27 cellular contexts compared by ENCODE assay signal in genomic region chr11:103175461-103176129, GRCh38.
"Had no signal": no experiment of that assay in that cellular context is flagged by ENCODE, and none has a peak within 500 bp of the region (broad histone marks: within the 10 kb centered on the region; RNA-seq: fewer than 3 reads in every experiment).

No MANE protein-coding gene starts in this region.

- H3K4me1 ChIP-seq: colonic mucosa, esophagus squamous epithelium, gastrocnemius medialis, heart right ventricle had no signal

- ATAC-seq: activated T-cell treated with anti-CD3 and anti-CD28 coated beads, Interleukin-2, amount 50 U/mL, for 72 hours; gastrocnemius medialis; heart right ventricle; WTC11 had no signal

- DNase-seq: activated CD4-positive, alpha-beta memory T cell treated with anti-CD3 and anti-CD28 coated beads, Interleukin-2, amount 10 ng/mL, durations not matched to agents 7 days and 5 days; activated CD4-positive, alpha-beta T cell treated with anti-CD3 and anti-CD28 coated beads for 1 hour; activated CD4-positive, alpha-beta T cell treated with anti-CD3 and anti-CD28 coated beads for 4 hours; activated CD4-positive, alpha-beta T cell treated with anti-CD3 and anti-CD28 coated beads, Interleukin-2, amount 10 ng/mL, durations not matched to agents 7 days and 5 days; activated CD4-positive, alpha-beta T cell treated with anti-CD3 and anti-CD28 coated beads, Interleukin-2, amount 50 U/mL, for 4 hours; activated CD8-positive, alpha-beta memory T cell treated with anti-CD3 and anti-CD28 coated beads, Interleukin-2, amount 50 U/mL, for 48 hours; activated effector memory CD4-positive, alpha-beta T cell treated with Interleukin-2 at 50 U/mL for 16 hours; activated gamma-delta T cell treated with Interleukin-2 at 50 U/mL for 16 hours; activated naive CD4-positive, alpha-beta T cell treated with anti-CD3 and anti-CD28 coated beads, Interleukin-2, amount 50 U/mL, for 16 hours; activated naive CD4-positive, alpha-beta T cell treated with Interleukin-2 at 50 U/mL for 16 hours; activated T-cell treated with anti-CD3 and anti-CD28 coated beads for 4 hours; activated T-cell treated with anti-CD3 and anti-CD28 coated beads, Interleukin-2, amount 50 U/mL, for 24 hours; activated T-cell treated with anti-CD3 and anti-CD28 coated beads, Interleukin-2, amount 50 U/mL, for 72 hours; amniotic stem cell; anterior cingulate cortex; caudate nucleus; colonic mucosa; effector CD8-positive, alpha-beta T cell; esophagus squamous epithelium; gastrocnemius medialis; heart right ventricle; T-helper 2 cell had no signal

- H3K4me3 ChIP-seq: colonic mucosa, esophagus squamous epithelium, gastrocnemius medialis, heart right ventricle had no signal

- H3K27ac ChIP-seq: colonic mucosa, epithelial cell of prostate, esophagus squamous epithelium, gastrocnemius medialis, heart right ventricle had no signal

- FAIRE-seq: astrocyte, endometrium, endothelial cell of umbilical vein had no signal

- H3K36me3 ChIP-seq: colonic mucosa, gastrocnemius medialis had no signal

- H3K27me3 ChIP-seq: colonic mucosa, esophagus squamous epithelium, gastrocnemius medialis, heart right ventricle had no signal

- H3K9me3 ChIP-seq: colonic mucosa, esophagus squamous epithelium, gastrocnemius medialis, heart right ventricle had no signal
